Comparison of ENCODE assay signal across 2 cellular contexts in genomic region chr16:49886554-49887121, GRCh38.
TF ChIP-seq lines count a peak whose summit lies in the region.

No MANE protein-coding gene starts in this region.

TF ChIP-seq in HepG2, 621 proteins besides CTCF, POLR2A, EP300 and RAD21:
- TF ChIP-seq ZNF12 (CRISPR knock-in tag; IDR thresholded peaks at IDR 0.05) (peak; percentile 78), ZNF768 (CRISPR knock-in tag; IDR thresholded peaks at IDR 0.05) (peak; percentile 21; the same call in 1 of the 2 replicates), NAIF1 (CRISPR knock-in tag; IDR thresholded peaks at IDR 0.05; ENCODE audit: borderline replicate concordance) (no peak), ZNF616 (CRISPR knock-in tag; IDR thresholded peaks at IDR 0.05; ENCODE audit: low read depth) (no peak)

TF ChIP-seq in H1, 55 proteins besides CTCF, POLR2A, EP300 and RAD21:
- TF ChIP-seq KDM1A (IDR thresholded peaks at IDR 0.05; ENCODE audit: borderline replicate concordance, low read length) (no peak), TEAD4 (IDR thresholded peaks at IDR 0.05; ENCODE audit: low read depth, low read length) (no peak), SP2 (IDR thresholded peaks at IDR 0.05; ENCODE audit: low read length) (no peak), JUND (IDR thresholded peaks at IDR 0.05; ENCODE audit: low read length) (no peak), SUZ12 (IDR thresholded peaks at IDR 0.05; ENCODE audit: low read length) (no peak), SP4 (IDR thresholded peaks at IDR 0.05; ENCODE audit: low read length) (no peak), ZNF274 (IDR thresholded peaks at IDR 0.05; ENCODE audit: borderline replicate concordance, extremely low read depth, low read length) (no peak), SIN3A (conservative IDR thresholded peaks at IDR 0.05 in 1 of 2, IDR thresholded peaks at IDR 0.05 in 1 of 2; ENCODE audit: low read depth in 1 of 2, low read length in 2 of 2) (no peak), ATF2 (IDR thresholded peaks at IDR 0.05; ENCODE audit: low read length) (no peak), USF2 (IDR thresholded peaks at IDR 0.05; ENCODE audit: low read length) (no peak), BACH1 (IDR thresholded peaks at IDR 0.05; ENCODE audit: low read length) (no peak), POU5F1 (IDR thresholded peaks at IDR 0.05; ENCODE audit: low read depth, low read length) (no peak), RFX5 (IDR thresholded peaks at IDR 0.05; ENCODE audit: borderline replicate concordance, low read depth, low read length) (no peak), HDAC6 (IDR thresholded peaks at IDR 0.05; ENCODE audit: low read depth, low read length) (no peak), RNF2 (IDR thresholded peaks at IDR 0.05; ENCODE audit: borderline replicate concordance, low read depth, low read length, missing control alignments, poor library complexity, severe bottlenecking) (no peak), CHD2 (IDR thresholded peaks at IDR 0.05; ENCODE audit: low read length) (no peak), SRF (IDR thresholded peaks at IDR 0.05; ENCODE audit: low read depth, low read length) (no peak), KDM4A (IDR thresholded peaks at IDR 0.05; ENCODE audit: low read depth, low read length, severe bottlenecking) (no peak), SIX5 (IDR thresholded peaks at IDR 0.05; ENCODE audit: low read depth, low read length) (no peak)
